ENCODE assay signal across 1 cellular context in the genomic region with DNA sequence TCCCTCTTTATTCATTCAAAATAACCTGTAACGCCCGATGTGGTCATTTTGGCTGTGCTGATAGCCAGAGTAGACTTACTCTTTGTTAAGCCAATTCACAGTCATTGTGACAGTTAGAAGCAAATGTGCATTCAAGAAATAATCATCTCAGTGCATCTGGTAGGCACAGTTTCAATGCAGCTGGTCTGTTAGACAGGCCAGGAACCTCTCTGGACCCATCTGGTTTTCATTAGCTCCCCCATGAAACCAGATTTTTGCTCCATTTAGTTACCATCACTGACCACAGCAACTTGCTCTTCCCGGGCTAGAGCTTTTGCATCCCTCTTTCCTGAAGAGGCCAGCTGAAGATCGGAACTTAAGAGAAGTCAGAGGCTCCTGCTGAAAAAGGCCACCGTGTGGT.
TF ChIP-seq lines count a peak whose summit lies in the region.

No MANE protein-coding gene starts in this region.

TF ChIP-seq in SK-N-SH, 30 proteins besides CTCF, POLR2A, EP300 and RAD21 (continued from another document):
- TF ChIP-seq, protein P1, sequence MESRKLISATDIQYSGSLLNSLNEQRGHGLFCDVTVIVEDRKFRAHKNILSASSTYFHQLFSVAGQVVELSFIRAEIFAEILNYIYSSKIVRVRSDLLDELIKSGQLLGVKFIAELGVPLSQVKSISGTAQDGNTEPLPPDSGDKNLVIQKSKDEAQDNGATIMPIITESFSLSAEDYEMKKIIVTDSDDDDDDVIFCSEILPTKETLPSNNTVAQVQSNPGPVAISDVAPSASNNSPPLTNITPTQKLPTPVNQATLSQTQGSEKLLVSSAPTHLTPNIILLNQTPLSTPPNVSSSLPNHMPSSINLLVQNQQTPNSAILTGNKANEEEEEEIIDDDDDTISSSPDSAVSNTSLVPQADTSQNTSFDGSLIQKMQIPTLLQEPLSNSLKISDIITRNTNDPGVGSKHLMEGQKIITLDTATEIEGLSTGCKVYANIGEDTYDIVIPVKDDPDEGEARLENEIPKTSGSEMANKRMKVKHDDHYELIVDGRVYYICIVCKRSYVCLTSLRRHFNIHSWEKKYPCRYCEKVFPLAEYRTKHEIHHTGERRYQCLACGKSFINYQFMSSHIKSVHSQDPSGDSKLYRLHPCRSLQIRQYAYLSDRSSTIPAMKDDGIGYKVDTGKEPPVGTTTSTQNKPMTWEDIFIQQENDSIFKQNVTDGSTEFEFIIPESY (IDR thresholded peaks at IDR 0.05; ENCODE audit: borderline replicate concordance, low read depth) = no peak
- TF ChIP-seq GABPA (IDR thresholded peaks at IDR 0.05; ENCODE audit: low read depth) = no peak
- no peak for TF ChIP-seq MEF2A (IDR thresholded peaks at IDR 0.05; ENCODE audit: borderline replicate concordance, low read depth)
- TF ChIP-seq TEAD4 (IDR thresholded peaks at IDR 0.05; ENCODE audit: borderline replicate concordance, insufficient read depth) = 0 out of 2 replicates have a peak, but pooled peaks have one; percentile 22
- TF ChIP-seq MXI1 (IDR thresholded peaks at IDR 0.05; ENCODE audit: low read depth, low read length) = no peak
- peak; percentile 77 for TF ChIP-seq FOXJ3 (CRISPR knock-in tag; IDR thresholded peaks at IDR 0.05)
- TF ChIP-seq MAX (IDR thresholded peaks at IDR 0.05; ENCODE audit: low read depth) = 0 out of 2 replicates have a peak, but pooled peaks have one; percentile 15
- peak; percentile 83 for TF ChIP-seq POLR2AphosphoS5 (IDR thresholded peaks at IDR 0.05; ENCODE audit: low read depth, low read length)
- no peak for TF ChIP-seq USF2 (IDR thresholded peaks at IDR 0.05; ENCODE audit: borderline replicate concordance, low read depth, low read length)
- peak; percentile 67 for TF ChIP-seq GATA2 (CRISPR knock-in tag; IDR thresholded peaks at IDR 0.05)
TF ChIP-seq in SK-N-SH: peak in this region for 10.
